In the genomic region with DNA sequence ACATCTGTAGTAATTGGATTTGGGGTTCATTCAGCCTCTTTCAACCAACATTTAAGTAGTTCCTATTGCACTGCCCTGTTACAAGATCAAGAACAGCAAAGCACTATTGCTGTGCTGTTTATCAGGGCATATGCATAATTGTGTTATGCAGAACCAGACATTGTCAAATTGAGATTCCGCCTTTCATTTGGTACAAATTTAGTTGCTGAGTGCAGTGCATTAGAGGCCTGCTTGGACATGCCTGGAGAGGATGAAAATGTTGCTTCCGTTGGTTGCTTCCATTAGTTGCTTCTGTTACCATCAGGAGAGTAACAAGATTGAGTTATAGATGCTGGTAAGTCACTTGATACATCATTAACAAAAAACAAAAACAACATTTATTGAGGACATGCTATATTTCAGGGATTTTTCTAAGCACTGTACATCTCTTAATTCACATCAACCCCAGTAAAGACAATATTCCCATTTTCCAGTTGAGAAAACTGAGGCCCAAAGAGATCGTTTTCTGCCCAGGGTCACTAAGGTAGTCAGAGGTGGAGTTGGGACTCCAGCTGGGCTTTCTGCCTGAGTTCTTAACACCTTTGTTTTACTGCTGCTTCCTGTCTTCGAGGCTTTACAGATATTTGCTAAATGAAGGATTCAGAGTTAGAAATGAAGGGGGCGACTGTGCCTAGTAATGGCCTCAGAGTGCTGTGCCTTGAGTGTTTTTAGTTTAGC, we compare ENCODE assay signal across 15 cellular contexts.
A peak's percentile ranks its signal among the peaks of the same experiment; 100 is the strongest.
DNase-seq lines count a peak whose midpoint lies in the region; ATAC-seq and TF ChIP-seq lines count a peak whose summit lies in the region.
"Had no signal": no experiment of that assay in that cellular context is flagged by ENCODE, and none has a peak within 500 bp of the region (broad histone marks: within the 10 kb centered on the region; RNA-seq: fewer than 3 reads in every experiment).

No MANE protein-coding gene starts in this region.

- H3K27ac Mint-ChIP-seq in activated T-cell treated with anti-CD3 and anti-CD28 coated beads, Interleukin-2, amount 50 U/mL, for 72 hours = peak overlapping the region; percentile 90
- peak overlapping the region; percentile 98 for H3K27ac Mint-ChIP-seq in activated naive CD8-positive, alpha-beta T cell
- H3K27ac Mint-ChIP-seq in nephron progenitor cell = peak overlapping the region; percentile 83

- H3K27me3 Mint-ChIP-seq in activated T-cell treated with anti-CD3 and anti-CD28 coated beads, Interleukin-2, amount 50 U/mL, for 72 hours (ENCODE audit: low read depth) = no peaks in the 10 kb centered on the region
- H3K27me3 Mint-ChIP-seq in activated naive CD8-positive, alpha-beta T cell = no peaks in the 10 kb centered on the region
- no peaks in the 10 kb centered on the region for H3K27me3 Mint-ChIP-seq in nephron progenitor cell (ENCODE audit: low read depth, poor library complexity)

- TF ChIP-seq CTCF in nephron progenitor cell (IDR thresholded peaks at IDR 0.05) = no peak

- no peak for DNase-seq in activated T-cell treated with anti-CD3 and anti-CD28 coated beads, Interleukin-2, amount 50 U/mL, for 72 hours
- DNase-seq in activated T-cell treated with anti-CD3 and anti-CD28 coated beads, Interleukin-2, amount 50 U/mL, for 1 hour = no peak
- DNase-seq in NCI-H1694 (lab: John Stamatoyannopoulos, UW) = peak; percentile 34
- no peak for DNase-seq in nephron progenitor cell
- no peak for DNase-seq in left cardiac atrium
- no peak for DNase-seq in NCI-H446 treated with DMSO at 0.1 percent for 48 hours (lab: John Stamatoyannopoulos, UW)
- DNase-seq: DMS79 treated with DMSO at 0.1 percent for 48 hours; effector memory CD4-positive, alpha-beta T cell; GM23248; NCI-H1092 treated with DMSO at 0.1 percent for 48 hours; NCI-H526 treated with DMSO at 0.1 percent for 48 hours; uterus had no signal

- peaks cover 97% of the 10 kb centered on the region for H3K4me1 Mint-ChIP-seq in activated T-cell treated with anti-CD3 and anti-CD28 coated beads, Interleukin-2, amount 50 U/mL, for 72 hours (ENCODE audit: low read depth)
- H3K4me1 Mint-ChIP-seq in activated naive CD8-positive, alpha-beta T cell (ENCODE audit: low read depth) = peaks cover 85% of the 10 kb centered on the region
- H3K4me1 Mint-ChIP-seq in nephron progenitor cell = peaks cover 53% of the 10 kb centered on the region

- no peaks in the 10 kb centered on the region for H3K9me3 Mint-ChIP-seq in activated T-cell treated with anti-CD3 and anti-CD28 coated beads, Interleukin-2, amount 50 U/mL, for 72 hours
- no peaks in the 10 kb centered on the region for H3K9me3 Mint-ChIP-seq in activated naive CD8-positive, alpha-beta T cell (ENCODE audit: low read depth)
- H3K9me3 Mint-ChIP-seq in nephron progenitor cell = no peaks in the 10 kb centered on the region

- H3K4me3 Mint-ChIP-seq in activated T-cell treated with anti-CD3 and anti-CD28 coated beads, Interleukin-2, amount 50 U/mL, for 72 hours = peak overlapping the region; percentile 5 to 64
- H3K4me3 Mint-ChIP-seq in activated naive CD8-positive, alpha-beta T cell = peak overlapping the region; percentile 50
- no peak overlapping the region for H3K4me3 Mint-ChIP-seq in nephron progenitor cell

- intact Hi-C loops in left cardiac atrium (cut with DNase I) = no loop called here

- peaks cover 6 to 11% of the 10 kb centered on the region in 2 donors for H3K36me3 Mint-ChIP-seq in activated T-cell treated with anti-CD3 and anti-CD28 coated beads, Interleukin-2, amount 50 U/mL, for 72 hours (ENCODE audit: insufficient read depth in 2 of 2)
- H3K36me3 Mint-ChIP-seq in activated naive CD8-positive, alpha-beta T cell = peaks cover 3% of the 10 kb centered on the region
- H3K36me3 Mint-ChIP-seq in nephron progenitor cell (ENCODE audit: low read depth) = peaks cover 4% of the 10 kb centered on the region

- ATAC-seq in activated T-cell treated with anti-CD3 and anti-CD28 coated beads, Interleukin-2, amount 50 U/mL, for 72 hours (replicated peaks in 1 of 2) = no peak
- ATAC-seq in left cardiac atrium = no peak
- ATAC-seq in GM18519 (IDR thresholded peaks at IDR 0.05; ENCODE audit: low FRiP score, unreplicated experiment) = no peak
- ATAC-seq: foreskin keratinocyte had no signal
